In genomic region chr15:67863442-67863987, GRCh38 we compare ENCODE assay signal across 8 cellular contexts. TPM values are rescaled to one million over a fixed set of nuclear protein-coding genes. Genes with fewer than 3 reads are reported as not detected.
A peak's percentile ranks its signal among the peaks of the same experiment; 100 is the strongest.
DNase-seq lines count a peak whose midpoint lies in the region; ATAC-seq and TF ChIP-seq lines count a peak whose summit lies in the region.

No MANE protein-coding gene starts in this region.

- H3K9me3 Mint-ChIP-seq in activated T-helper 2 cell treated with anti-CD3 and anti-CD28 coated beads, Interferon-gamma antibody, Interleukin-2, Interleukin-4, amounts not matched to agents 10 μg/mL and 5 μg/mL and 100 μg/mL, durations not matched to agents 14 hours and 24 hours and 36 hours, result no peaks in the 10 kb centered on the region
- H3K9me3 Mint-ChIP-seq in nephron progenitor cell, result no peaks in the 10 kb centered on the region
- no peaks in the 10 kb centered on the region for H3K9me3 Mint-ChIP-seq in stimulated activated naive CD8-positive, alpha-beta T cell treated with anti-CD3 and anti-CD28 coated beads, Interleukin-15, amount 100 ng/mL, for 72 hours

- peak; percentile 68 for ATAC-seq in GM21526 (IDR thresholded peaks at IDR 0.05; ENCODE audit: low FRiP score, unreplicated experiment)
- ATAC-seq in stimulated activated naive CD8-positive, alpha-beta T cell treated with anti-CD3 and anti-CD28 coated beads, Interleukin-15, amount 100 ng/mL, for 72 hours, result peak; percentile 100

- intact Hi-C loops in activated T-helper 2 cell treated with anti-CD3 and anti-CD28 coated beads, Interferon-gamma antibody, Interleukin-2, Interleukin-4, amounts not matched to agents 10 μg/mL and 5 μg/mL and 100 μg/mL, durations not matched to agents 14 hours and 24 hours and 36 hours (cut with micrococcal nuclease), result loop anchor here (2.0 to 10.0 kb wide), 2 partner anchors 191 to 347 kb away; partner anchors contain the start of gene PIAS1

- H3K4me3 ChIP-seq in Jurkat, Clone E6-1 (ENCODE audit: low read length), result peak overlapping the region; percentile 47

- peaks cover 15% of the 10 kb centered on the region for H3K27me3 Mint-ChIP-seq in activated T-helper 2 cell treated with anti-CD3 and anti-CD28 coated beads, Interferon-gamma antibody, Interleukin-2, Interleukin-4, amounts not matched to agents 10 μg/mL and 5 μg/mL and 100 μg/mL, durations not matched to agents 14 hours and 24 hours and 36 hours (ENCODE audit: low read depth)
- H3K27me3 Mint-ChIP-seq in nephron progenitor cell (ENCODE audit: low read depth, poor library complexity), result peaks cover 7% of the 10 kb centered on the region
- peaks cover 41% of the 10 kb centered on the region for H3K27me3 Mint-ChIP-seq in stimulated activated naive CD8-positive, alpha-beta T cell treated with anti-CD3 and anti-CD28 coated beads, Interleukin-15, amount 100 ng/mL, for 72 hours

- DNase-seq in D341Med (ENCODE audit: low spot score) (peak; percentile 95), RKO (ENCODE audit: low spot score) (peak; percentile 85), fibroblast of the conjunctiva (ENCODE audit: low read depth) (peak; percentile 46), nephron progenitor cell (peak; percentile 82)
- DNase-seq in Jurkat, Clone E6-1 (ENCODE audit: low read depth, low spot score), result peak; percentile 69
- peak; percentile 56 for DNase-seq in activated T-helper 2 cell treated with anti-CD3 and anti-CD28 coated beads, Interferon-gamma antibody, Interleukin-2, Interleukin-4, amounts not matched to agents 10 μg/mL and 5 μg/mL and 100 μg/mL, durations not matched to agents 14 hours and 24 hours and 36 hours (ENCODE audit: low spot score)
- DNase-seq in stimulated activated naive CD8-positive, alpha-beta T cell treated with anti-CD3 and anti-CD28 coated beads, Interleukin-15, amount 100 ng/mL, for 72 hours, result peak; percentile 69 to 72

- no peaks in the 10 kb centered on the region for H3K36me3 Mint-ChIP-seq in activated T-helper 2 cell treated with anti-CD3 and anti-CD28 coated beads, Interferon-gamma antibody, Interleukin-2, Interleukin-4, amounts not matched to agents 10 μg/mL and 5 μg/mL and 100 μg/mL, durations not matched to agents 14 hours and 24 hours and 36 hours (ENCODE audit: low read depth)
- no peaks in the 10 kb centered on the region for H3K36me3 Mint-ChIP-seq in nephron progenitor cell (ENCODE audit: low read depth)

- TF ChIP-seq CTCF in nephron progenitor cell (IDR thresholded peaks at IDR 0.05), result peak; percentile 80

- H3K27ac Mint-ChIP-seq in activated T-helper 2 cell treated with anti-CD3 and anti-CD28 coated beads, Interferon-gamma antibody, Interleukin-2, Interleukin-4, amounts not matched to agents 10 μg/mL and 5 μg/mL and 100 μg/mL, durations not matched to agents 14 hours and 24 hours and 36 hours, result no peak overlapping the region
- H3K27ac Mint-ChIP-seq in nephron progenitor cell, result no peak overlapping the region
- no peak overlapping the region for H3K27ac Mint-ChIP-seq in stimulated activated naive CD8-positive, alpha-beta T cell treated with anti-CD3 and anti-CD28 coated beads, Interleukin-15, amount 100 ng/mL, for 72 hours

- peak overlapping the region; percentile 39 for H3K4me3 Mint-ChIP-seq in activated T-helper 2 cell treated with anti-CD3 and anti-CD28 coated beads, Interferon-gamma antibody, Interleukin-2, Interleukin-4, amounts not matched to agents 10 μg/mL and 5 μg/mL and 100 μg/mL, durations not matched to agents 14 hours and 24 hours and 36 hours (ENCODE audit: low read depth)
- H3K4me3 Mint-ChIP-seq in nephron progenitor cell, result peak overlapping the region; percentile 51
- H3K4me3 Mint-ChIP-seq in stimulated activated naive CD8-positive, alpha-beta T cell treated with anti-CD3 and anti-CD28 coated beads, Interleukin-15, amount 100 ng/mL, for 72 hours, result peak overlapping the region; percentile 61 to 84

- H3K4me1 Mint-ChIP-seq in activated T-helper 2 cell treated with anti-CD3 and anti-CD28 coated beads, Interferon-gamma antibody, Interleukin-2, Interleukin-4, amounts not matched to agents 10 μg/mL and 5 μg/mL and 100 μg/mL, durations not matched to agents 14 hours and 24 hours and 36 hours (ENCODE audit: low read depth), result peaks cover 4% of the 10 kb centered on the region
- peaks cover 29% of the 10 kb centered on the region for H3K4me1 Mint-ChIP-seq in nephron progenitor cell
- H3K4me1 Mint-ChIP-seq in stimulated activated naive CD8-positive, alpha-beta T cell treated with anti-CD3 and anti-CD28 coated beads, Interleukin-15, amount 100 ng/mL, for 72 hours, result peaks cover 8% of the 10 kb centered on the region

RNA-seq across cellular contexts. Expression of gene RNU6-1, which starts 23.7 kb away (rescaled TPM):
- polyA plus RNA-seq in Jurkat, Clone E6-1 (2012; ENCODE audit: insufficient read depth, insufficient read length), result not detected
- not detected in 2 replicates for total RNA-seq in activated T-helper 2 cell treated with anti-CD3 and anti-CD28 coated beads, Interferon-gamma antibody, Interleukin-2, Interleukin-4, amounts not matched to agents 10 μg/mL and 5 μg/mL and 100 μg/mL, durations not matched to agents 14 hours and 24 hours and 36 hours

RNA-seq across cellular contexts. Expression of gene SKOR1, which starts 38.2 kb away (rescaled TPM):
- polyA plus RNA-seq in Jurkat, Clone E6-1 (2012; ENCODE audit: insufficient read depth, insufficient read length), result not detected
- total RNA-seq in activated T-helper 2 cell treated with anti-CD3 and anti-CD28 coated beads, Interferon-gamma antibody, Interleukin-2, Interleukin-4, amounts not matched to agents 10 μg/mL and 5 μg/mL and 100 μg/mL, durations not matched to agents 14 hours and 24 hours and 36 hours, result 0.09 and 0.21 TPM in 2 replicates

Comparison
In these comparisons a context has a peak if more than half of its experiments do, and no peak if none do; other contexts are left out.
1. Peak in every context shown above with its lines: DNase-seq, ATAC-seq and H3K4me3 ChIP-seq.